14 cellular contexts compared by ENCODE assay signal in genomic region chr9:89467278-89467625, GRCh38. TPM values are rescaled to one million over a fixed set of nuclear protein-coding genes. Genes with fewer than 3 reads are reported as not detected.
DNase-seq lines count a peak whose midpoint lies in the region; ATAC-seq lines count a peak whose summit lies in the region.
"Had no signal": no experiment of that assay in that cellular context is flagged by ENCODE, and none has a peak within 500 bp of the region (broad histone marks: within the 10 kb centered on the region; RNA-seq: fewer than 3 reads in every experiment).

No MANE protein-coding gene starts in this region.

- DNase-seq in activated naive CD8-positive, alpha-beta T cell treated with anti-CD3 and anti-CD28 coated beads, Interleukin-2, amount 50 U/mL, for 24 hours: no peak
- DNase-seq in NCI-H1105 (lab: John Stamatoyannopoulos, UW): no peak
- no peak for DNase-seq in G401 (ENCODE audit: low spot score)
- no peak for DNase-seq in NCI-H345 (lab: John Stamatoyannopoulos, UW)
- DNase-seq in hepatic stellate cell (ENCODE audit: low spot score): no peak
- DNase-seq: activated CD4-positive, CD25-positive, alpha-beta regulatory T cell; brain microvascular endothelial cell; left colon; NCI-H1092 treated with DMSO at 0.1 percent for 48 hours; PC-9 had no signal

- peaks cover 0 to 13% (median 0%) of the 10 kb centered on the region in 11 experiments; a peak in 6 of 22 replicates for H3K36me3 ChIP-seq in BLaER1 treated with 17β-estradiol and CSF1 and Interleukin-3, amounts not matched to agents 10 nM and 100 nM
- H3K36me3 ChIP-seq: brain microvascular endothelial cell had no signal

- H3K4me1 ChIP-seq in BLaER1 treated with 17β-estradiol and CSF1 and Interleukin-3, amounts not matched to agents 10 nM and 100 nM: peaks cover 65 to 98% (median 96%) of the 10 kb centered on the region in 10 experiments

- peaks cover 95% of the 10 kb centered on the region for H3K4me1 Mint-ChIP-seq in activated naive CD8-positive, alpha-beta T cell treated with anti-CD3 and anti-CD28 coated beads, Interleukin-2, amount 50 U/mL, for 24 hours

- H3K4me3 Mint-ChIP-seq in activated naive CD8-positive, alpha-beta T cell treated with anti-CD3 and anti-CD28 coated beads, Interleukin-2, amount 50 U/mL, for 24 hours: peak overlapping the region; percentile 68

- H3K4me3 ChIP-seq in BLaER1 treated with 17β-estradiol and CSF1 and Interleukin-3, amounts not matched to agents 10 nM and 100 nM: no peak overlapping the region
- H3K4me3 ChIP-seq: BLaER1, PC-9 had no signal

- ATAC-seq in GM19452 (IDR thresholded peaks at IDR 0.05; ENCODE audit: unreplicated experiment): peak; percentile 20
- peak; percentile 18 for ATAC-seq in HG03135 (IDR thresholded peaks at IDR 0.05; ENCODE audit: unreplicated experiment)
- no peak for ATAC-seq in activated naive CD8-positive, alpha-beta T cell treated with anti-CD3 and anti-CD28 coated beads, Interleukin-2, amount 50 U/mL, for 24 hours
- ATAC-seq: left colon had no signal

- H3K27me3 Mint-ChIP-seq in activated naive CD8-positive, alpha-beta T cell treated with anti-CD3 and anti-CD28 coated beads, Interleukin-2, amount 50 U/mL, for 24 hours: peaks cover 2% of the 10 kb centered on the region

- H3K9ac ChIP-seq in BLaER1 treated with 17β-estradiol and CSF1 and Interleukin-3, amounts not matched to agents 10 nM and 100 nM: no peak overlapping the region
- H3K9ac ChIP-seq: BLaER1 had no signal

- no peaks in the 10 kb centered on the region for H3K27me3 ChIP-seq in BLaER1 treated with 17β-estradiol and CSF1 and Interleukin-3, amounts not matched to agents 10 nM and 100 nM
- H3K27me3 ChIP-seq: BLaER1, brain microvascular endothelial cell had no signal

- H4K20me1 ChIP-seq in BLaER1 treated with 17β-estradiol and CSF1 and Interleukin-3, amounts not matched to agents 10 nM and 100 nM: peaks cover 0 to 79% (median 27%) of the 10 kb centered on the region in 11 experiments; a peak in 16 of 22 replicates

- H3K9me3 ChIP-seq in BLaER1 treated with 17β-estradiol and CSF1 and Interleukin-3, amounts not matched to agents 10 nM and 100 nM (replicated peaks in 1 of 11): no peaks in the 10 kb centered on the region
- H3K9me3 ChIP-seq: BLaER1 had no signal

- peak overlapping the region; percentile 99 for H3K27ac Mint-ChIP-seq in activated naive CD8-positive, alpha-beta T cell treated with anti-CD3 and anti-CD28 coated beads, Interleukin-2, amount 50 U/mL, for 24 hours

- H3K9me3 Mint-ChIP-seq in activated naive CD8-positive, alpha-beta T cell treated with anti-CD3 and anti-CD28 coated beads, Interleukin-2, amount 50 U/mL, for 24 hours: no peaks in the 10 kb centered on the region

- in situ Hi-C loops in G401 (cut with HindIII; ENCODE audit: low sequenced_read_pairs): no loop called here

- H3K36me3 Mint-ChIP-seq in activated naive CD8-positive, alpha-beta T cell treated with anti-CD3 and anti-CD28 coated beads, Interleukin-2, amount 50 U/mL, for 24 hours (ENCODE audit: low read depth): peaks cover 75% of the 10 kb centered on the region

- peak overlapping the region in 2 of 11 experiments; percentile 10 to 38; a peak in 1 of 22 replicates for H3K27ac ChIP-seq in BLaER1 treated with 17β-estradiol and CSF1 and Interleukin-3, amounts not matched to agents 10 nM and 100 nM
- H3K27ac ChIP-seq: BLaER1, brain microvascular endothelial cell, PC-9 had no signal

- H3K4me2 ChIP-seq in BLaER1 treated with 17β-estradiol and CSF1 and Interleukin-3, amounts not matched to agents 10 nM and 100 nM: peak overlapping the region in 9 of 11 experiments; percentile 0 to 100 (median 96); a peak in 11 of 22 replicates
- H3K4me2 ChIP-seq: PC-9 had no signal

RNA-seq across cellular contexts. Expression of gene SEMA4D, which starts 30.7 kb away (rescaled TPM):
- 2.2 and 2.3 TPM in 2 replicates for total RNA-seq in G401 (2014; rRNA removed; shearing (Covaris generic))
